8 cellular contexts compared by ENCODE assay signal in the genomic region with DNA sequence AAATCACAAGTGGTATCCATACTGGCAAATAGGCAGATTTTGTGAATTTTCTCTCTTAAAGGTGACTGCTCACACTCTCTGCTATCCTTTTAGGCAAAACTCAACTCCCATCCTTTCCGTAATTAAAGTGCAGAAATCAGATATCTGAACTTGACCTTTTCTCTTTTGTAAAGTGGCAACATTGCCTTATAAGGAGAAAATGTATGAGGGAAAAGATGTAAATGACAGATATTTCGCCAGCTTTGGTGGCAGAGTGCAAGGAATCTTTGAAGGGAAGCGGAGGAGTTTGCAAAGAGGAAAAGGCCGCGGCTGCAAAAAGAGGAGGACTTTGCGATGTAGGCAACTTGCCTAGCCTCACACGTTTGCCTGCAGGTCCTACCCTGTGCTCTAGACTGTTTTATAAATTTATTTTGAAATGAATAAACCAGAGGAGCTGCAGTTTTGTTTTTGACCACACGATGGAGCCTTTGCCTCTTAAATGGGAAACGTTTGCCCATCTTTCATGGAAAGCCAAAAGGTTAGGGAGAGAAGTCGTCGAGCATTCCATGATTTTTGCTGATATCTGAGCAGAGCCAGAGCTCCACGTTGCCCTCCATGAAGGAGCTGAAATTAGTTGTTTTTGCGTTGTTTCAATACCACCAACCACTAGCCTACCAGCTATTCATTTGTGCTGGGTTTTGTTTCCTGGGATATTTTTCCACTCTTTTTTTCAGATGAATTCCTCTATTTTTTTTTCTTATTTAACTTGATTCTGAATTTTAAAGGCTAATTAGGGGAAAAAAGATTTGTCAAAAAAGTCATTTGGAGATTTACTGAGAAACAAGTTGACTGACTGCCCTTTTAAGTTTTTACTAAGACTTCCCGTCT.
DNase-seq lines count a peak whose midpoint lies in the region; ATAC-seq and TF ChIP-seq lines count a peak whose summit lies in the region.

No MANE protein-coding gene starts in this region.

- intact Hi-C loops in CD8-positive, alpha-beta T cell (cut with DNase I, micrococcal nuclease), result loop anchor here in 1 of 2 experiments (10.0 kb wide), 1 partner anchor 481 kb away; no protein-coding TSS in a partner anchor

- H3K4me3 ChIP-seq in CD8-positive, alpha-beta T cell (ENCODE audit: low read depth, low read length), result no peak overlapping the region
- H3K4me3 ChIP-seq in GM23338, result no peak overlapping the region
- H3K4me3 ChIP-seq in upper lobe of left lung, result no peak overlapping the region

- CTCF ChIA-PET in CD8-positive, alpha-beta T cell (lab: Charles Lee), result no interaction called here

- H3K4me2 ChIP-seq in GM23338, result no peak overlapping the region

- no peaks in the 10 kb centered on the region for H3K4me1 Mint-ChIP-seq in CD8-positive, alpha-beta T cell (ENCODE audit: low read depth)
- H3K4me1 Mint-ChIP-seq in GM23338, result no peaks in the 10 kb centered on the region; the same call in 1 of the 3 replicates

- peaks cover 28% of the 10 kb centered on the region for H3K27me3 Mint-ChIP-seq in CD8-positive, alpha-beta T cell (ENCODE audit: low read depth)
- peaks cover 33% of the 10 kb centered on the region for H3K27me3 Mint-ChIP-seq in GM23338 (ENCODE audit: insufficient read depth, low read depth, poor library complexity)

- no peak overlapping the region for H3K27ac ChIP-seq in CD8-positive, alpha-beta T cell (ENCODE audit: low read depth, low read length)
- H3K27ac ChIP-seq in GM23338 (ENCODE audit: low read depth) (no peak overlapping the region), upper lobe of left lung (no peak overlapping the region)

- TF ChIP-seq CTCF in CD8-positive, alpha-beta T cell (IDR thresholded peaks at IDR 0.05), result peak; percentile 41
- peak; percentile 83 to 89 for TF ChIP-seq CTCF in GM23338 (conservative IDR thresholded peaks at IDR 0.05; ENCODE audit: low read depth in 2 of 2)
- peak in 5 of 6 experiments; percentile 50 to 65 (median 59) for TF ChIP-seq CTCF in upper lobe of left lung (IDR thresholded peaks at IDR 0.05)

- H3K27me3 ChIP-seq in CD8-positive, alpha-beta T cell (ENCODE audit: insufficient read depth, low read length), result no peaks in the 10 kb centered on the region
- H3K27me3 ChIP-seq in GM23338 (ENCODE audit: insufficient read depth) (peaks cover 42% of the 10 kb centered on the region), upper lobe of left lung (no peaks in the 10 kb centered on the region)

- no peaks in the 10 kb centered on the region for H3K36me3 ChIP-seq in CD8-positive, alpha-beta T cell (ENCODE audit: insufficient read depth, low read length)
- H3K36me3 ChIP-seq in GM23338 (ENCODE audit: insufficient read depth) (no peaks in the 10 kb centered on the region), upper lobe of left lung (no peaks in the 10 kb centered on the region)

- no peak overlapping the region for H3K4me3 Mint-ChIP-seq in CD8-positive, alpha-beta T cell
- no peak overlapping the region for H3K4me3 Mint-ChIP-seq in GM23338

- no peaks in the 10 kb centered on the region for H3K79me2 ChIP-seq in GM23338 (replicated peaks; ENCODE audit: insufficient read depth)

- no peaks in the 10 kb centered on the region for H3F3A ChIP-seq in GM23338 (replicated peaks; ENCODE audit: low read depth)

- 22 to 23% methylated on average over 14 of the region's 14 CpGs for WGBS in upper lobe of left lung, 2 donors

- DNase-seq in CD8-positive, alpha-beta T cell, result no peak
- DNase-seq in GM23338 (ENCODE audit: low spot score) (peak; percentile 92), NCI-H2227 treated with DMSO at 0.1 percent for 48 hours (lab: John Stamatoyannopoulos, UW) (peak; percentile 76), amniotic stem cell (lab: John Stamatoyannopoulos, UW) (peak; percentile 31), iris pigment epithelial cell (ENCODE audit: low read depth) (peak; percentile 37), upper lobe of left lung (no peak), NK-92 (lab: John Stamatoyannopoulos, UW; ENCODE audit: unreplicated experiment) (no peak)

- ATAC-seq in CD8-positive, alpha-beta T cell, result no peak
- peak; percentile 43 for ATAC-seq in GM23338
- peak in 1 of 2 donors; percentile 45 for ATAC-seq in upper lobe of left lung (ENCODE audit: low FRiP score in 2 of 2)
- ATAC-seq in GM18502 (IDR thresholded peaks at IDR 0.05; ENCODE audit: poor library complexity, unreplicated experiment), result no peak

- no peaks in the 10 kb centered on the region for H3K9me2 ChIP-seq in GM23338 (ENCODE audit: insufficient read depth)

- POLR2A ChIA-PET in CD8-positive, alpha-beta T cell (lab: Charles Lee), result no interaction called here

- H3K4me1 ChIP-seq in CD8-positive, alpha-beta T cell (ENCODE audit: insufficient read depth, low read length), result no peaks in the 10 kb centered on the region
- H3K4me1 ChIP-seq in GM23338 (ENCODE audit: insufficient read depth) (0 out of 2 replicates have a peak, but pooled peaks cover 4% of the 10 kb centered on the region), upper lobe of left lung (peaks cover 0 to 4% (median 0%) of the 10 kb centered on the region in 4 donors)

- TF ChIP-seq EP300 in upper lobe of left lung (IDR thresholded peaks at IDR 0.05), result no peak

- H3K9me3 ChIP-seq in CD8-positive, alpha-beta T cell (ENCODE audit: low read length), result no peaks in the 10 kb centered on the region
- H3K9me3 ChIP-seq in upper lobe of left lung, result no peaks in the 10 kb centered on the region

- no peaks in the 10 kb centered on the region for H3K36me3 Mint-ChIP-seq in CD8-positive, alpha-beta T cell
- no peaks in the 10 kb centered on the region for H3K36me3 Mint-ChIP-seq in GM23338 (ENCODE audit: low read depth)

- no peak overlapping the region for H3K27ac Mint-ChIP-seq in CD8-positive, alpha-beta T cell
- no peak overlapping the region for H3K27ac Mint-ChIP-seq in GM23338

- H4K20me1 ChIP-seq in GM23338 (replicated peaks; ENCODE audit: insufficient read depth), result no peaks in the 10 kb centered on the region

- TF ChIP-seq POLR2A in upper lobe of left lung (IDR thresholded peaks at IDR 0.05), result no peak

- no peaks in the 10 kb centered on the region for H3K9me3 Mint-ChIP-seq in CD8-positive, alpha-beta T cell
- H3K9me3 Mint-ChIP-seq in GM23338, result no peaks in the 10 kb centered on the region

- H2AFZ ChIP-seq in GM23338, result no peak overlapping the region; the same call in 1 of the 2 replicates

TF ChIP-seq in GM23338, 12 proteins besides CTCF, POLR2A, EP300 and RAD21 (continues in another document):
- TF ChIP-seq ZNF331 (CRISPR knock-in tag; IDR thresholded peaks at IDR 0.05; ENCODE audit: low read depth) (no peak), NANOG (IDR thresholded peaks at IDR 0.05; ENCODE audit: borderline replicate concordance) (no peak), EZH2 (IDR thresholded peaks at IDR 0.05; ENCODE audit: low read depth, unreplicated experiment) (no peak)
- TF ChIP-seq, protein P1, sequence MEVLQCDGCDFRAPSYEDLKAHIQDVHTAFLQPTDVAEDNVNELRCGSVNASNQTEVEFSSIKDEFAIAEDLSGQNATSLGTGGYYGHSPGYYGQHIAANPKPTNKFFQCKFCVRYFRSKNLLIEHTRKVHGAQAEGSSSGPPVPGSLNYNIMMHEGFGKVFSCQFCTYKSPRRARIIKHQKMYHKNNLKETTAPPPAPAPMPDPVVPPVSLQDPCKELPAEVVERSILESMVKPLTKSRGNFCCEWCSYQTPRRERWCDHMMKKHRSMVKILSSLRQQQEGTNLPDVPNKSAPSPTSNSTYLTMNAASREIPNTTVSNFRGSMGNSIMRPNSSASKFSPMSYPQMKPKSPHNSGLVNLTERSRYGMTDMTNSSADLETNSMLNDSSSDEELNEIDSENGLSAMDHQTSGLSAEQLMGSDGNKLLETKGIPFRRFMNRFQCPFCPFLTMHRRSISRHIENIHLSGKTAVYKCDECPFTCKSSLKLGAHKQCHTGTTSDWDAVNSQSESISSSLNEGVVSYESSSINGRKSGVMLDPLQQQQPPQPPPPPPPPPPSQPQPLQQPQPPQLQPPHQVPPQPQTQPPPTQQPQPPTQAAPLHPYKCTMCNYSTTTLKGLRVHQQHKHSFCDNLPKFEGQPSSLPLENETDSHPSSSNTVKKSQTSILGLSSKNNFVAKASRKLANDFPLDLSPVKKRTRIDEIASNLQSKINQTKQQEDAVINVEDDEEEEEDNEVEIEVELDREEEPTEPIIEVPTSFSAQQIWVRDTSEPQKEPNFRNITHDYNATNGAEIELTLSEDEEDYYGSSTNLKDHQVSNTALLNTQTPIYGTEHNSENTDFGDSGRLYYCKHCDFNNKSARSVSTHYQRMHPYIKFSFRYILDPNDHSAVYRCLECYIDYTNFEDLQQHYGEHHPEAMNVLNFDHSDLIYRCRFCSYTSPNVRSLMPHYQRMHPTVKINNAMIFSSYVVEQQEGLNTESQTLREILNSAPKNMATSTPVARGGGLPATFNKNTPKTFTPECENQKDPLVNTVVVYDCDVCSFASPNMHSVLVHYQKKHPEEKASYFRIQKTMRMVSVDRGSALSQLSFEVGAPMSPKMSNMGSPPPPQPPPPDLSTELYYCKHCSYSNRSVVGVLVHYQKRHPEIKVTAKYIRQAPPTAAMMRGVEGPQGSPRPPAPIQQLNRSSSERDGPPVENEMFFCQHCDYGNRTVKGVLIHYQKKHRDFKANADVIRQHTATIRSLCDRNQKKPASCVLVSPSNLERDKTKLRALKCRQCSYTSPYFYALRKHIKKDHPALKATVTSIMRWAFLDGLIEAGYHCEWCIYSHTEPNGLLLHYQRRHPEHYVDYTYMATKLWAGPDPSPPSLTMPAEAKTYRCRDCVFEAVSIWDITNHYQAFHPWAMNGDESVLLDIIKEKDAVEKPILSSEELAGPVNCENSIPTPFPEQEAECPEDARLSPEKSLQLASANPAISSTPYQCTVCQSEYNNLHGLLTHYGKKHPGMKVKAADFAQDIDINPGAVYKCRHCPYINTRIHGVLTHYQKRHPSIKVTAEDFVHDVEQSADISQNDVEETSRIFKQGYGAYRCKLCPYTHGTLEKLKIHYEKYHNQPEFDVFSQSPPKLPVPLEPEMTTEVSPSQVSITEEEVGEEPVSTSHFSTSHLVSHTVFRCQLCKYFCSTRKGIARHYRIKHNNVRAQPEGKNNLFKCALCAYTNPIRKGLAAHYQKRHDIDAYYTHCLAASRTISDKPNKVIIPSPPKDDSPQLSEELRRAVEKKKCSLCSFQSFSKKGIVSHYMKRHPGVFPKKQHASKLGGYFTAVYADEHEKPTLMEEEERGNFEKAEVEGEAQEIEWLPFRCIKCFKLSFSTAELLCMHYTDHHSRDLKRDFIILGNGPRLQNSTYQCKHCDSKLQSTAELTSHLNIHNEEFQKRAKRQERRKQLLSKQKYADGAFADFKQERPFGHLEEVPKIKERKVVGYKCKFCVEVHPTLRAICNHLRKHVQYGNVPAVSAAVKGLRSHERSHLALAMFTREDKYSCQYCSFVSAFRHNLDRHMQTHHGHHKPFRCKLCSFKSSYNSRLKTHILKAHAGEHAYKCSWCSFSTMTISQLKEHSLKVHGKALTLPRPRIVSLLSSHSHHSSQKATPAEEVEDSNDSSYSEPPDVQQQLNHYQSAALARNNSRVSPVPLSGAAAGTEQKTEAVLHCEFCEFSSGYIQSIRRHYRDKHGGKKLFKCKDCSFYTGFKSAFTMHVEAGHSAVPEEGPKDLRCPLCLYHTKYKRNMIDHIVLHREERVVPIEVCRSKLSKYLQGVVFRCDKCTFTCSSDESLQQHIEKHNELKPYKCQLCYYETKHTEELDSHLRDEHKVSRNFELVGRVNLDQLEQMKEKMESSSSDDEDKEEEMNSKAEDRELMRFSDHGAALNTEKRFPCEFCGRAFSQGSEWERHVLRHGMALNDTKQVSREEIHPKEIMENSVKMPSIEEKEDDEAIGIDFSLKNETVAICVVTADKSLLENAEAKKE (CRISPR knock-in tag; IDR thresholded peaks at IDR 0.05), result no peak

Comparison
In these comparisons a context has a peak if more than half of its experiments do, and no peak if none do; other contexts are left out.
1. DNase-seq: peak in GM23338 (single experiment), NCI-H2227 treated with DMSO at 0.1 percent for 48 hours (single experiment), amniotic stem cell (single experiment) and iris pigment epithelial cell (single experiment); none in CD8-positive, alpha-beta T cell (0 of 7), upper lobe of left lung (0 of 2) and NK-92 (single experiment).
2. Peak in every context shown above with its lines, with median percentiles within 50 percentile points of each other: CTCF ChIP-seq.